In genomic region chr11:120021391-120021953, GRCh38 we compare ENCODE assay signal across 23 cellular contexts.
DNase-seq lines count a peak whose midpoint lies in the region; ATAC-seq, FAIRE-seq and TF ChIP-seq lines count a peak whose summit lies in the region.
"Had no signal": no experiment of that assay in that cellular context is flagged by ENCODE, and none has a peak within 500 bp of the region (broad histone marks: within the 10 kb centered on the region; RNA-seq: fewer than 3 reads in every experiment).

No MANE protein-coding gene starts in this region.

- DNase-seq in cardiac septum (ENCODE audit: low spot score): peak; percentile 27
- DNase-seq in left cardiac atrium: no peak
- peak; percentile 61 for DNase-seq in islet precursor cell
- DNase-seq in GM12891 (ENCODE audit: insufficient read length, low spot score): no peak
- no peak for DNase-seq in DMS153 (lab: John Stamatoyannopoulos, UW)
- DNase-seq: AML-193; Caco-2; CD4-positive, alpha-beta T cell; DMS79; GF-D8; GM23248; HFFc6; KBM-7 had no signal

- intact Hi-C loops in cardiac septum (cut with DNase I): no loop called here
- intact Hi-C loops in left cardiac atrium (cut with DNase I): no loop called here

- H3K27ac ChIP-seq in mesodermal cell (ENCODE audit: low read depth, low read length, severe bottlenecking): peak overlapping the region; percentile 66
- H3K27ac ChIP-seq: 22Rv1, A549, C4-2B, GM23248 had no signal

- ATAC-seq in left cardiac atrium: no peak
- ATAC-seq in GM21381 (IDR thresholded peaks at IDR 0.05; ENCODE audit: unreplicated experiment): no peak
- ATAC-seq: A549, HCT116 had no signal

- FAIRE-seq in GM12891 (lab: Jason Lieb, UNC): no peak
- FAIRE-seq: A549, D721Med, GM19239, H54, HTR-8/SVneo had no signal

- TF ChIP-seq POLR2A in GM12891 (IDR thresholded peaks at IDR 0.05; ENCODE audit: low read depth, low read length): no peak

- peaks cover 26% of the 10 kb centered on the region for H3K4me1 ChIP-seq in mesodermal cell (ENCODE audit: control insufficient read depth, insufficient read depth, low read length, poor library complexity, severe bottlenecking)
- H3K4me1 ChIP-seq: A549, Caco-2 had no signal

- no peak overlapping the region for H3K4me3 ChIP-seq in mesodermal cell (ENCODE audit: extremely low read depth, insufficient read depth, low read length, poor library complexity, severe bottlenecking)
- H3K4me3 ChIP-seq: A549, GM23248 had no signal

- WGBS in mesodermal cell (ENCODE audit: insufficient coverage in 2 of 2), 2 experiments: 95 to 97% methylated on average over 6 to 7 of the region's 7 CpGs

- H3K9me3 ChIP-seq in mesodermal cell (ENCODE audit: control insufficient read depth, low read length): no peaks in the 10 kb centered on the region
- H3K9me3 ChIP-seq: A549, Caco-2 had no signal

- no peaks in the 10 kb centered on the region for H3K36me3 ChIP-seq in mesodermal cell (ENCODE audit: control insufficient read depth, insufficient read depth, low read length)

TF ChIP-seq in GM12891, 5 proteins besides CTCF, POLR2A, EP300 and RAD21:
- TF ChIP-seq TAF1 (IDR thresholded peaks at IDR 0.05; ENCODE audit: low read depth, low read length) (no peak), SPI1 (IDR thresholded peaks at IDR 0.05; ENCODE audit: low read depth, low read length) (no peak), POU2F2 (IDR thresholded peaks at IDR 0.05; ENCODE audit: low read depth, low read length) (no peak), POLR2AphosphoS5 (IDR thresholded peaks at IDR 0.05; ENCODE audit: low read depth, low read length) (no peak), PAX5 (IDR thresholded peaks at IDR 0.05; ENCODE audit: insufficient read depth, low read length, severe bottlenecking) (no peak)

Comparison
In these comparisons a context has a peak if more than half of its experiments do, and no peak if none do; other contexts are left out.
1. DNase-seq: peak in cardiac septum (single experiment) and islet precursor cell (single experiment); none in left cardiac atrium (single experiment), GM12891 (single experiment) and DMS153 (single experiment).